26 cellular contexts compared by ENCODE assay signal in the genomic region with DNA sequence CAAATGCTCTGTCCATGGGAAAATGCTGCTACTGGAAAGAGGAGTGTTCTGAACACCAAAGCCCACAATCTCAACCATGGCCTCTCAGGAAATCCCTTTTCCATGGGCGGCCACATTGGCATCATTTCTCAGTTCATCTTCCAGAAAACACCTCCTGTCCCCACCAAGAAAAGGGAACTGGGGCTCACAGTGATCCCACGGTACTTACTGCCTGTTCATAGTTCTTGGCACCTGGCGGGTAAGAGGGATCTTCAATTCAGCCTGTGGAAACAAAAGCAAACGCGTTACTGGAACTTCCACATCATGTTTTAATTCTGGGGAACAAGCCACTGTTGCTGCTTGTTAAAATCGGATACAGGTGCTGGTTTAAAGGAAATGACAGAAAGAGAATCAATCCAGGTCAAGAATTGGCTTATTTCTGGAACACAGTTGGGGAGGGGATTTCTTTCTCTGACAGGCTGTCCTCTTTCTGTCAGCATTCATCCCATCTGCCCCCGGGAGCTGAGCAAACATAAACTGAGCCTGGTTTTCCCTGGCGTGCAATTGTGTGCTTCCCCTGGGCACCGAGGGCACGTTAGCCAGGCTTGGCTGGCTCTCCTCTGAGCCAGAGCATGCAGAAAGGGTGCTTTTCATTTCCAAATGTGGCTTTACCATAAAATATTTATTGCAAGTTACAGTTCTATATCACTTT. TPM values are rescaled to one million over a fixed set of nuclear protein-coding genes. Genes with fewer than 3 reads are reported as not detected.
DNase-seq lines count a peak whose midpoint lies in the region; ATAC-seq and TF ChIP-seq lines count a peak whose summit lies in the region.
"Had no signal": no experiment of that assay in that cellular context is flagged by ENCODE, and none has a peak within 500 bp of the region (broad histone marks: within the 10 kb centered on the region; RNA-seq: fewer than 3 reads in every experiment).

No MANE protein-coding gene starts in this region.

- TF ChIP-seq CTCF in Calu3 (IDR thresholded peaks at IDR 0.05; ENCODE audit: unreplicated experiment): no peak

- no peaks in the 10 kb centered on the region for H3K36me3 Mint-ChIP-seq in Calu3 (ENCODE audit: insufficient read depth, unreplicated experiment)

- H3K27ac Mint-ChIP-seq in Calu3 (ENCODE audit: unreplicated experiment): no peak overlapping the region
- H3K27ac Mint-ChIP-seq: activated CD8-positive, alpha-beta T cell treated with anti-CD3 and anti-CD28 coated beads, Interleukin-2, amount 10 ng/mL, durations not matched to agents 7 days and 5 days; endodermal cell had no signal

- peaks cover 11% of the 10 kb centered on the region for H3K4me1 Mint-ChIP-seq in Calu3 (ENCODE audit: low read depth, unreplicated experiment)
- H3K4me1 Mint-ChIP-seq: endodermal cell had no signal

- no peaks in the 10 kb centered on the region for H3K9me3 Mint-ChIP-seq in Calu3 (ENCODE audit: low read depth, unreplicated experiment)

- BruUV-seq in Calu3 (replicated peaks; lab: Mats Ljungman, UMichigan): no TSS peak

- ATAC-seq in HG03159 (IDR thresholded peaks at IDR 0.05; ENCODE audit: unreplicated experiment) (no peak), HG03521 (IDR thresholded peaks at IDR 0.05; ENCODE audit: unreplicated experiment) (no peak)
- ATAC-seq: activated CD4-positive, CD25-positive, alpha-beta regulatory T cell treated with anti-CD3 and anti-CD28 coated beads, Interleukin-2, amount 50 U/mL, for 24 hours; activated CD8-positive, alpha-beta T cell treated with anti-CD3 and anti-CD28 coated beads, Interleukin-2, amount 10 ng/mL, durations not matched to agents 7 days and 5 days; HCT116; K562; stimulated activated naive CD8-positive, alpha-beta T cell treated with anti-CD3 and anti-CD28 coated beads, Interleukin-15, Interleukin-2, amounts not matched to agents 100 U/mL and 50 U/mL, for 24 hours had no signal

- H3K27me3 Mint-ChIP-seq in Calu3 (ENCODE audit: unreplicated experiment): peaks cover 18% of the 10 kb centered on the region

- CTCF ChIA-PET in Calu3 (lab: Charles Lee): no interaction called here

- no peak overlapping the region for H3K4me3 Mint-ChIP-seq in Calu3 (ENCODE audit: low read depth, unreplicated experiment)
- H3K4me3 Mint-ChIP-seq: activated CD8-positive, alpha-beta T cell treated with anti-CD3 and anti-CD28 coated beads, Interleukin-2, amount 10 ng/mL, durations not matched to agents 7 days and 5 days; endodermal cell had no signal

- peak; percentile 72 for DNase-seq in DMS53 treated with DMSO at 0.1 percent for 48 hours (lab: John Stamatoyannopoulos, UW; ENCODE audit: unreplicated experiment)
- peak; percentile 59 for DNase-seq in NCI-H146 (lab: John Stamatoyannopoulos, UW)
- DNase-seq in NCI-H345 treated with DMSO at 0.1 percent for 48 hours (lab: John Stamatoyannopoulos, UW; ENCODE audit: unreplicated experiment): peak; percentile 60
- DNase-seq in cerebellar nuclear complex (lab: John Stamatoyannopoulos, UW): peak; percentile 48 to 93
- no peak for DNase-seq in Calu3
- DNase-seq in hippocampal formation (lab: John Stamatoyannopoulos, UW): no peak
- DNase-seq: activated CD8-positive, alpha-beta T cell treated with anti-CD3 and anti-CD28 coated beads, Interleukin-2, amount 10 ng/mL, durations not matched to agents 7 days and 5 days; activated T-cell treated with anti-CD3 and anti-CD28 coated beads, Interleukin-2, amount 50 U/mL, for 1 hour; brain microvascular endothelial cell; endodermal cell; mammary epithelial cell; MM.1S; occipital lobe; spleen; stimulated activated CD4-positive, alpha-beta T cell treated with anti-CD3 and anti-CD28 coated beads, Interleukin-4, amount 100 ng/mL, for 24 hours; stimulated activated naive CD8-positive, alpha-beta T cell treated with anti-CD3 and anti-CD28 coated beads, Interleukin-15, Interleukin-2, amounts not matched to agents 100 U/mL and 50 U/mL, for 24 hours; SW 1271 had no signal

- intact Hi-C loops in Calu3 (cut with micrococcal nuclease; ENCODE audit: unreplicated experiment): no loop called here

RNA-seq across cellular contexts. Expression of a gene that starts 16.8 kb away (rescaled TPM):
- total RNA-seq in Calu3 (2022): not detected in 2 replicates
- total RNA-seq: activated CD8-positive, alpha-beta T cell treated with anti-CD3 and anti-CD28 coated beads, Interleukin-2, amount 10 ng/mL, durations not matched to agents 7 days and 5 days; endodermal cell; fibroblast of lung; HT-29; K562; mammary epithelial cell; myocyte; occipital lobe; right atrium auricular region had no signal

Comparison
In these comparisons a context has a peak if more than half of its experiments do, and no peak if none do; other contexts are left out.
1. DNase-seq: peak in DMS53 treated with DMSO at 0.1 percent for 48 hours (single experiment), NCI-H146 (single experiment), NCI-H345 treated with DMSO at 0.1 percent for 48 hours (single experiment) and cerebellar nuclear complex (2 of 2); none in Calu3 (single experiment) and hippocampal formation (0 of 2).